Comparison of ENCODE assay signal across 1 cellular context in the genomic region with DNA sequence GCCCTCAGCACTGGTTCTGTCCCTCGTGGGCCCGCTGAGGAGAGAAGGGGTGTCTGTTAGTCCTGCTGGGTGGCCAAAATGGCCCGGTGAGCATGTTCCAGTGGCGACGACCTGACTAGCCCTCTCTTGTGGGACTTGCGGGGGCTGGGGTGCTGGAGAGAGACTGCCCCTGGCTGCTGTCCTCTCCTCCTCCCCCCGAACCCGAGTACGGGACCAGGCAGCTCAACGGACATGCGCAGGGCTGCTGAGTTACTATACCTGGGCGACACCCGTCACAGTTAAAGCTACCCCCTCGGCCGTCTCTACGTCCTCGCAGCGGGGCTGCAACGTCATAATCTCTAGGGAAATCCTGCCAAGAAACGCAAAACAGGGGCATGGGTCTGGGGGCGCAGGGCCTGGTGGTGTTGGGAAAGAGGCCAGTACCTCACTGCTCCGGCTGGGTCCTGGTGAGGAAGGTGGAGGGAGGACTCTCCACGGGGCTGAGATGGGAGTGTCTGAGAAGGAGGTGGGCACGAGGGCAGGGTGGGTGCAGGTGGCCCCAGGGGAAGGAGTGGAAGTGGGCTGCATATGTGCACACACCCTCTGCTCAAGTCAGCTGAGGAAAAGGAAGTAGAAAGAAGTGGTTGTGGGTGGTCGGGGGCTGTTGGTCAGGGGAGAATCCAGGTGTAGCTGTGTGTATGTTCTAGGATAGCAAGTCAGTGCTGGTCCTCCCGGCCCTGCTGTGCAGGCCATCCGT.
TF ChIP-seq lines count a peak whose summit lies in the region.

No MANE protein-coding gene starts in this region.

TF ChIP-seq in IMR-90, 13 proteins besides CTCF, POLR2A, EP300 and RAD21:
- no peak for TF ChIP-seq BHLHE40 (IDR thresholded peaks at IDR 0.05; ENCODE audit: low read depth, low read length)
- TF ChIP-seq MAFK (IDR thresholded peaks at IDR 0.05; ENCODE audit: low read depth, low read length), result no peak
- no peak for TF ChIP-seq CHD1 (IDR thresholded peaks at IDR 0.05; ENCODE audit: low read depth, low read length)
- TF ChIP-seq, protein P1, sequence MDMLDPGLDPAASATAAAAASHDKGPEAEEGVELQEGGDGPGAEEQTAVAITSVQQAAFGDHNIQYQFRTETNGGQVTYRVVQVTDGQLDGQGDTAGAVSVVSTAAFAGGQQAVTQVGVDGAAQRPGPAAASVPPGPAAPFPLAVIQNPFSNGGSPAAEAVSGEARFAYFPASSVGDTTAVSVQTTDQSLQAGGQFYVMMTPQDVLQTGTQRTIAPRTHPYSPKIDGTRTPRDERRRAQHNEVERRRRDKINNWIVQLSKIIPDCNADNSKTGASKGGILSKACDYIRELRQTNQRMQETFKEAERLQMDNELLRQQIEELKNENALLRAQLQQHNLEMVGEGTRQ (IDR thresholded peaks at IDR 0.05; ENCODE audit: low read depth, low read length), result no peak
- TF ChIP-seq CEBPB (IDR thresholded peaks at IDR 0.05; ENCODE audit: low read depth, low read length), result no peak
- TF ChIP-seq ELK1 (IDR thresholded peaks at IDR 0.05; ENCODE audit: borderline replicate concordance, low read depth, low read length), result no peak
- no peak for TF ChIP-seq RFX5 (IDR thresholded peaks at IDR 0.05; ENCODE audit: low read depth, low read length)
- no peak for TF ChIP-seq FOS (IDR thresholded peaks at IDR 0.05; ENCODE audit: low read depth, low read length)
- no peak for TF ChIP-seq RCOR1 (IDR thresholded peaks at IDR 0.05; ENCODE audit: insufficient replicate concordance, low read length)
- no peak for TF ChIP-seq MXI1 (IDR thresholded peaks at IDR 0.05; ENCODE audit: borderline replicate concordance, low read depth, low read length)
- no peak for TF ChIP-seq NFE2L2 (IDR thresholded peaks at IDR 0.05; ENCODE audit: low read depth, low read length)
